Comparison of ENCODE assay signal across 8 cellular contexts in the genomic region with DNA sequence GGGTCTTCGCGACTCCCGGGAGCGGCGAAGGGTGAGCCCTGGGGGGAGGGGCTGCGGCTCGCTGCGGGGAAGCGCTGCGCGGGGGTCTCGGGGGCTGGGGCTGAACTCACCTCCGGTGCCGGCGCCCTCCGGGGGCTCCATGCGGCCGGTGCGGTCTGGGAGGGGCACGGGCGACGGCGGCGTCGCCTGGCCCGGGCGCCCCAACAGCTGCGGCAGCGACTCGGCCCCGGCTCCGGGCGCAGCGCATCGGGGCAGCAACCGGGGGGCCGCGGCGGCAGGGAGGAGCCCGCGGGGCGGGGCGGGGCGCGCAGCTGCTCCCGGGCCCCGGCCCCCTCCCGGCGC. TPM values are rescaled to one million over a fixed set of nuclear protein-coding genes. Genes with fewer than 3 reads are reported as not detected.
DNase-seq lines count a peak whose midpoint lies in the region; ATAC-seq and TF ChIP-seq lines count a peak whose summit lies in the region.

A gene with protein sequence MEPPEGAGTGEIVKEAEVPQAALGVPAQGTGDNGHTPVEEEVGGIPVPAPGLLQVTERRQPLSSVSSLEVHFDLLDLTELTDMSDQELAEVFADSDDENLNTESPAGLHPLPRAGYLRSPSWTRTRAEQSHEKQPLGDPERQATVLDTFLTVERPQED (minus strand): TSS at position 256 of the 342 bp plus-strand sequence. CDS start 115 bp downstream, at position 141.

- no peaks in the 10 kb centered on the region for H3K27me3 ChIP-seq in aorta (ENCODE audit: control insufficient read depth in 1 of 2, insufficient read depth in 2 of 2, low read length in 1 of 2)

- H3K27ac Mint-ChIP-seq in stimulated activated naive CD8-positive, alpha-beta T cell treated with anti-CD3 and anti-CD28 coated beads, Interleukin-15, Interleukin-2, amounts not matched to agents 100 ng/mL and 50 ng/mL, for 24 hours = no peak within 1 kb of the TSS

- no peak within 1 kb of the TSS for H3K27ac ChIP-seq in aorta (ENCODE audit: low read depth in 1 of 2, low read length in 2 of 2)

- WGBS in aorta, 2 donors = 0 to 1% methylated on average over 12 to 49 of the region's 49 CpGs

- no peak for DNase-seq in stimulated activated naive CD8-positive, alpha-beta T cell treated with anti-CD3 and anti-CD28 coated beads, Interleukin-15, Interleukin-2, amounts not matched to agents 100 U/mL and 50 U/mL, for 24 hours
- DNase-seq in cerebellum (ENCODE audit: low spot score) = no peak
- no peak for DNase-seq in mucosa of descending colon
- DNase-seq in aorta = no peak
- no peak for DNase-seq in NCI-H510A treated with DMSO at 0.1 percent for 48 hours (lab: John Stamatoyannopoulos, UW)
- DNase-seq in HUDEP-2 (lab: John Stamatoyannopoulos, UW; ENCODE audit: unreplicated experiment in 76 of 76) = no peak

- H3K4me1 ChIP-seq in mucosa of descending colon (ENCODE audit: low read depth) (peaks cover 4% of the 10 kb centered on the region), aorta (ENCODE audit: control insufficient read depth in 1 of 2, insufficient read depth in 2 of 2, low read length in 2 of 2) (no peaks in the 10 kb centered on the region)

- peak within 1 kb of the TSS; percentile 70 for H3K4me3 Mint-ChIP-seq in stimulated activated naive CD8-positive, alpha-beta T cell treated with anti-CD3 and anti-CD28 coated beads, Interleukin-15, Interleukin-2, amounts not matched to agents 100 ng/mL and 50 ng/mL, for 24 hours

- H3K4me3 ChIP-seq in mucosa of descending colon = peak within 1 kb of the TSS; percentile 28
- peak within 1 kb of the TSS; percentile 51 to 83 for H3K4me3 ChIP-seq in aorta (ENCODE audit: low read length in 2 of 2)

- peaks cover 3% of the 10 kb centered on the region for H3K9me3 Mint-ChIP-seq in stimulated activated naive CD8-positive, alpha-beta T cell treated with anti-CD3 and anti-CD28 coated beads, Interleukin-15, Interleukin-2, amounts not matched to agents 100 ng/mL and 50 ng/mL, for 24 hours

- intact Hi-C loops in mucosa of descending colon (cut with DNase I, micrococcal nuclease) = no loop called here
- intact Hi-C loops in aorta (cut with DNase I) = loop anchor here in 1 of 2 donors (10.0 kb wide), 1 partner anchor 144 kb away; the partner anchor contains the start of gene TCF25

- peaks cover 25% of the 10 kb centered on the region for H3K4me1 Mint-ChIP-seq in stimulated activated naive CD8-positive, alpha-beta T cell treated with anti-CD3 and anti-CD28 coated beads, Interleukin-15, Interleukin-2, amounts not matched to agents 100 ng/mL and 50 ng/mL, for 24 hours (ENCODE audit: low read depth)

- peaks cover 5% of the 10 kb centered on the region for H3K36me3 Mint-ChIP-seq in stimulated activated naive CD8-positive, alpha-beta T cell treated with anti-CD3 and anti-CD28 coated beads, Interleukin-15, Interleukin-2, amounts not matched to agents 100 ng/mL and 50 ng/mL, for 24 hours (ENCODE audit: low read depth)

- H3K9me3 ChIP-seq in mucosa of descending colon (no peaks in the 10 kb centered on the region), aorta (ENCODE audit: control insufficient read depth, low read length) (no peaks in the 10 kb centered on the region)

- ATAC-seq in stimulated activated naive CD8-positive, alpha-beta T cell treated with anti-CD3 and anti-CD28 coated beads, Interleukin-15, Interleukin-2, amounts not matched to agents 100 U/mL and 50 U/mL, for 24 hours = no peak
- no peak for ATAC-seq in mucosa of descending colon
- ATAC-seq in aorta (ENCODE audit: low FRiP score) = no peak
- ATAC-seq in HG03442 (IDR thresholded peaks at IDR 0.05; ENCODE audit: unreplicated experiment) = no peak

- TF ChIP-seq CTCF in mucosa of descending colon (IDR thresholded peaks at IDR 0.05) = no peak

- no peaks in the 10 kb centered on the region for H3K36me3 ChIP-seq in mucosa of descending colon (ENCODE audit: low read depth)
- H3K36me3 ChIP-seq in aorta (ENCODE audit: control insufficient read depth in 1 of 2, insufficient read depth in 2 of 2, low read length in 1 of 2) = no peaks in the 10 kb centered on the region

- peaks cover 6% of the 10 kb centered on the region for H3K27me3 Mint-ChIP-seq in stimulated activated naive CD8-positive, alpha-beta T cell treated with anti-CD3 and anti-CD28 coated beads, Interleukin-15, Interleukin-2, amounts not matched to agents 100 ng/mL and 50 ng/mL, for 24 hours

RNA-seq across cellular contexts. Expression of the gene that starts here (rescaled TPM):
- total RNA-seq in cerebellum = 12.6 TPM
- total RNA-seq in mucosa of descending colon = 1 to 10 TPM; 1.7 to 3.0 (median 2.0) TPM
- 1 to 10 TPM; 1.1 to 3.5 TPM for total RNA-seq in aorta
- polyA plus RNA-seq in aorta = 1 to 10 TPM; 3.0 to 3.2 TPM
